Comparison of ENCODE assay signal across 22 cellular contexts in genomic region chr20:21234324-21234723, GRCh38.
DNase-seq lines count a peak whose midpoint lies in the region; ATAC-seq and TF ChIP-seq lines count a peak whose summit lies in the region.
"Had no signal": no experiment of that assay in that cellular context is flagged by ENCODE, and none has a peak within 500 bp of the region (broad histone marks: within the 10 kb centered on the region; RNA-seq: fewer than 3 reads in every experiment).

No MANE protein-coding gene starts in this region.

- no peaks in the 10 kb centered on the region for H3K9me3 ChIP-seq in neural progenitor cell (ENCODE audit: low read depth)
- H3K9me3 ChIP-seq in thyroid gland, result no peaks in the 10 kb centered on the region
- H3K9me3 ChIP-seq in right cardiac atrium (ENCODE audit: control insufficient read depth, low read length), result no peaks in the 10 kb centered on the region
- H3K9me3 ChIP-seq: MG63 had no signal

- H3K36me3 Mint-ChIP-seq in neural progenitor cell, result no peaks in the 10 kb centered on the region
- H3K36me3 Mint-ChIP-seq: IgD-negative memory B cell had no signal

- H4K20me1 ChIP-seq in neural progenitor cell (ENCODE audit: low read depth), result no peaks in the 10 kb centered on the region

- H3K4me1 Mint-ChIP-seq in neural progenitor cell, result peaks cover 28% of the 10 kb centered on the region

- TF ChIP-seq POLR2A in thyroid gland (IDR thresholded peaks at IDR 0.05), result no peak

- WGBS in thyroid gland, 2 donors, result 25 to 49% methylated on average over 5 of the region's 5 CpGs
- 93% methylated on average over 5 of the region's 5 CpGs for WGBS in right cardiac atrium

- no peak overlapping the region for H3K27ac Mint-ChIP-seq in neural progenitor cell
- H3K27ac Mint-ChIP-seq: CD14-positive monocyte, IgD-negative memory B cell had no signal

- intact Hi-C loops in thyroid gland (cut with DNase I), result no loop called here
- intact Hi-C loops in right cardiac atrium (cut with DNase I), result loop anchor here in 3 of 4 donors (2.0 to 10.0 kb wide), 2 partner anchors 270 to 370 kb away; no protein-coding TSS in a partner anchor

- no peak overlapping the region for H3K4me3 Mint-ChIP-seq in neural progenitor cell
- H3K4me3 Mint-ChIP-seq: CD14-positive monocyte, IgD-negative memory B cell had no signal

- H3K27me3 ChIP-seq in neural progenitor cell (no peaks in the 10 kb centered on the region), thyroid gland (no peaks in the 10 kb centered on the region), right cardiac atrium (ENCODE audit: control insufficient read depth, insufficient read depth) (no peaks in the 10 kb centered on the region)
- H3K27me3 ChIP-seq: MG63 had no signal

- H3K4me1 ChIP-seq in neural progenitor cell, result peaks cover 56% of the 10 kb centered on the region
- peaks cover 25 to 38% of the 10 kb centered on the region in 2 donors for H3K4me1 ChIP-seq in thyroid gland
- no peaks in the 10 kb centered on the region for H3K4me1 ChIP-seq in right cardiac atrium (ENCODE audit: control insufficient read depth, insufficient read depth, low read length)

- H3K27me3 Mint-ChIP-seq in neural progenitor cell (ENCODE audit: insufficient read depth, low read depth), result peaks cover 6% of the 10 kb centered on the region
- H3K27me3 Mint-ChIP-seq: IgD-negative memory B cell had no signal

- H2AFZ ChIP-seq in neural progenitor cell (replicated peaks), result no peak overlapping the region

- no peaks in the 10 kb centered on the region for H3K79me2 ChIP-seq in neural progenitor cell (ENCODE audit: low read depth)

- no peaks in the 10 kb centered on the region for H3K36me3 ChIP-seq in neural progenitor cell
- no peaks in the 10 kb centered on the region for H3K36me3 ChIP-seq in thyroid gland
- H3K36me3 ChIP-seq: MG63 had no signal

- in situ Hi-C loops in GM13976 (cut with MboI; ENCODE audit: low sequenced_read_pairs, unreplicated experiment), result loop anchor here (25.0 kb wide), 1 partner anchor 372 kb away; no protein-coding TSS in a partner anchor

- DNase-seq in NCI-H1417 (lab: John Stamatoyannopoulos, UW), result peak in 2 of 3 experiments; percentile 32 to 51
- DNase-seq in NCI-H1417 treated with DMSO at 0.1 percent for 48 hours (lab: John Stamatoyannopoulos, UW), result no peak
- no peak for DNase-seq in caudate nucleus (lab: John Stamatoyannopoulos, UW)
- DNase-seq in neural progenitor cell (ENCODE audit: low spot score), result no peak
- DNase-seq in thyroid gland, result peak; percentile 79 to 88
- no peak for DNase-seq in stimulated activated CD4-positive, alpha-beta T cell treated with anti-CD3 and anti-CD28 coated beads, Interleukin-2, amount 100 ng/mL, for 48 hours
- no peak for DNase-seq in GM13976 (ENCODE audit: low spot score)
- no peak for DNase-seq in right cardiac atrium
- DNase-seq: AML-193, DND-41, HCEC 1CT, Karpas-422, MG63, NCI-H2081 treated with DMSO at 0.1 percent for 48 hours, NCI-H226, NCI-H524, PC-3, RPMI8226, SHP77 treated with DMSO at 0.1 percent for 48 hours had no signal

- H3K9me3 Mint-ChIP-seq in neural progenitor cell, result no peaks in the 10 kb centered on the region
- H3K9me3 Mint-ChIP-seq: CD14-positive monocyte, IgD-negative memory B cell had no signal

- H3K4me2 ChIP-seq in neural progenitor cell, result peak overlapping the region; percentile 73

- no peak for ATAC-seq in right cardiac atrium
- ATAC-seq: PC-3 had no signal

- H3K27ac ChIP-seq in caudate nucleus (ENCODE audit: low read depth, low read length) (peak overlapping the region; percentile 98), neural progenitor cell (peak overlapping the region; percentile 92), thyroid gland (peak overlapping the region in 1 of 3 donors; percentile 37), right cardiac atrium (ENCODE audit: low read length) (no peak overlapping the region)
- H3K27ac ChIP-seq: 22Rv1 had no signal

- peaks cover 59% of the 10 kb centered on the region for H3F3A ChIP-seq in neural progenitor cell (ENCODE audit: low read depth)

- H3K4me3 ChIP-seq in neural progenitor cell, result peak overlapping the region; percentile 29
- no peak overlapping the region for H3K4me3 ChIP-seq in thyroid gland (replicated peaks in 1 of 3)
- no peak overlapping the region for H3K4me3 ChIP-seq in right cardiac atrium (ENCODE audit: low read length)
- H3K4me3 ChIP-seq: MG63 had no signal

- no peak overlapping the region for H3K9ac ChIP-seq in neural progenitor cell

- TF ChIP-seq CTCF in neural progenitor cell (IDR thresholded peaks at IDR 0.05), result no peak
- TF ChIP-seq CTCF in thyroid gland (IDR thresholded peaks at IDR 0.05), result no peak
- no peak for TF ChIP-seq CTCF in GM13976 (IDR thresholded peaks at IDR 0.05; ENCODE audit: borderline replicate concordance, control extremely low read depth, extremely low read depth, insufficient read depth, missing control alignments)

Comparison
In these comparisons a context has a peak if more than half of its experiments do, and no peak if none do; other contexts are left out.
1. DNase-seq: peak in NCI-H1417 (2 of 3) and thyroid gland (2 of 2); none in NCI-H1417 treated with DMSO at 0.1 percent for 48 hours (single experiment), caudate nucleus (0 of 61), neural progenitor cell (single experiment), stimulated activated CD4-positive, alpha-beta T cell treated with anti-CD3 and anti-CD28 coated beads, Interleukin-2, amount 100 ng/mL, for 48 hours (0 of 2), GM13976 (single experiment) and right cardiac atrium (0 of 3).